ENCODE assay signal across 9 cellular contexts in genomic region chr3:143825513-143825912, GRCh38. TPM values are rescaled to one million over a fixed set of nuclear protein-coding genes. Genes with fewer than 3 reads are reported as not detected.
DNase-seq lines count a peak whose midpoint lies in the region; ATAC-seq, FAIRE-seq and TF ChIP-seq lines count a peak whose summit lies in the region.
"Had no signal": no experiment of that assay in that cellular context is flagged by ENCODE, and none has a peak within 500 bp of the region (broad histone marks: within the 10 kb centered on the region; RNA-seq: fewer than 3 reads in every experiment).

No MANE protein-coding gene starts in this region.

- intact Hi-C loops in activated CD4-positive, alpha-beta T cell treated with anti-CD3 and anti-CD28 coated beads, Interleukin-2, amount 10 ng/mL, durations not matched to agents 24 days and 14 days (cut with micrococcal nuclease): no loop called here
- intact Hi-C loops in pancreas (cut with DNase I): no loop called here

- TF ChIP-seq CTCF in pancreas (IDR thresholded peaks at IDR 0.05) (no peak), WERI-Rb-1 (IDR thresholded peaks at IDR 0.05; ENCODE audit: low read depth, low read length) (no peak)

- H3K27ac ChIP-seq in pancreas: no peak overlapping the region
- H3K27ac ChIP-seq in WERI-Rb-1: no peak overlapping the region

- peak overlapping the region; percentile 22 for H3K4me3 Mint-ChIP-seq in activated CD4-positive, alpha-beta T cell treated with anti-CD3 and anti-CD28 coated beads, Interleukin-2, amount 10 ng/mL, durations not matched to agents 24 days and 14 days
- H3K4me3 Mint-ChIP-seq in T-helper 1 cell treated with Interleukin-12 subunit alpha and Interleukin-12 subunit beta and Interleukin-4 antibody, amounts not matched to agents 30 μg/mL and 1 μg/mL, for 36 hours: peak overlapping the region; percentile 45
- H3K4me3 Mint-ChIP-seq: HFFc6 had no signal

- no peaks in the 10 kb centered on the region for H3K27me3 Mint-ChIP-seq in activated CD4-positive, alpha-beta T cell treated with anti-CD3 and anti-CD28 coated beads, Interleukin-2, amount 10 ng/mL, durations not matched to agents 24 days and 14 days
- H3K27me3 Mint-ChIP-seq in T-helper 1 cell treated with Interleukin-12 subunit alpha and Interleukin-12 subunit beta and Interleukin-4 antibody, amounts not matched to agents 30 μg/mL and 1 μg/mL, for 36 hours (ENCODE audit: low read depth): no peaks in the 10 kb centered on the region

- H3K27ac Mint-ChIP-seq in activated CD4-positive, alpha-beta T cell treated with anti-CD3 and anti-CD28 coated beads, Interleukin-2, amount 10 ng/mL, durations not matched to agents 24 days and 14 days: peak overlapping the region; percentile 26
- peak overlapping the region; percentile 83 for H3K27ac Mint-ChIP-seq in T-helper 1 cell treated with Interleukin-12 subunit alpha and Interleukin-12 subunit beta and Interleukin-4 antibody, amounts not matched to agents 30 μg/mL and 1 μg/mL, for 36 hours
- H3K27ac Mint-ChIP-seq: HFFc6 had no signal

- no peak for FAIRE-seq in pancreas (lab: Jason Lieb, UNC)

- H3K36me3 ChIP-seq in pancreas (no peaks in the 10 kb centered on the region), WERI-Rb-1 (no peaks in the 10 kb centered on the region)

- H3K4me3 ChIP-seq in pancreas (no peak overlapping the region), WERI-Rb-1 (ENCODE audit: low read depth, low read length) (no peak overlapping the region)

- DNase-seq in activated CD4-positive, alpha-beta T cell treated with anti-CD3 and anti-CD28 coated beads, Interleukin-2, amount 10 ng/mL, durations not matched to agents 24 days and 14 days: peak; percentile 77
- no peak for DNase-seq in activated CD4-positive, alpha-beta T cell treated with anti-CD3 and anti-CD28 coated beads, Interleukin-2, amount 50 U/mL, for 1 hour
- DNase-seq in pancreas (no peak), ureter (ENCODE audit: low spot score) (no peak), WERI-Rb-1 (no peak), HuH-7.5 (ENCODE audit: low spot score) (no peak)
- DNase-seq: HFFc6 had no signal

- no peaks in the 10 kb centered on the region for H3K4me1 ChIP-seq in pancreas

- peaks cover 8% of the 10 kb centered on the region for H3K9me3 Mint-ChIP-seq in activated CD4-positive, alpha-beta T cell treated with anti-CD3 and anti-CD28 coated beads, Interleukin-2, amount 10 ng/mL, durations not matched to agents 24 days and 14 days
- peaks cover 13% of the 10 kb centered on the region for H3K9me3 Mint-ChIP-seq in T-helper 1 cell treated with Interleukin-12 subunit alpha and Interleukin-12 subunit beta and Interleukin-4 antibody, amounts not matched to agents 30 μg/mL and 1 μg/mL, for 36 hours

- H3K9me3 ChIP-seq in pancreas: no peaks in the 10 kb centered on the region
- H3K9me3 ChIP-seq in WERI-Rb-1 (ENCODE audit: severe bottlenecking): no peaks in the 10 kb centered on the region

- 20 to 24% methylated on average over 3 of the region's 3 CpGs for WGBS in pancreas, 2 donors

- H3K4me1 Mint-ChIP-seq in activated CD4-positive, alpha-beta T cell treated with anti-CD3 and anti-CD28 coated beads, Interleukin-2, amount 10 ng/mL, durations not matched to agents 24 days and 14 days: peaks cover 37% of the 10 kb centered on the region
- H3K4me1 Mint-ChIP-seq in T-helper 1 cell treated with Interleukin-12 subunit alpha and Interleukin-12 subunit beta and Interleukin-4 antibody, amounts not matched to agents 30 μg/mL and 1 μg/mL, for 36 hours (ENCODE audit: low read depth): peaks cover 46% of the 10 kb centered on the region

- H3K36me3 Mint-ChIP-seq in activated CD4-positive, alpha-beta T cell treated with anti-CD3 and anti-CD28 coated beads, Interleukin-2, amount 10 ng/mL, durations not matched to agents 24 days and 14 days (ENCODE audit: low read depth): peaks cover 7% of the 10 kb centered on the region
- peaks cover 36% of the 10 kb centered on the region for H3K36me3 Mint-ChIP-seq in T-helper 1 cell treated with Interleukin-12 subunit alpha and Interleukin-12 subunit beta and Interleukin-4 antibody, amounts not matched to agents 30 μg/mL and 1 μg/mL, for 36 hours (ENCODE audit: low read depth)

- ATAC-seq in HG02678 (IDR thresholded peaks at IDR 0.05; ENCODE audit: unreplicated experiment) (peak; percentile 81), pancreas (peak in 3 of 4 donors; percentile 35 to 66 (median 59))

- H3K27me3 ChIP-seq in pancreas (no peaks in the 10 kb centered on the region), WERI-Rb-1 (ENCODE audit: insufficient read depth, low read depth, severe bottlenecking) (no peaks in the 10 kb centered on the region)

RNA-seq across cellular contexts. Expression of gene SLC9A9, which starts 22.8 kb away (rescaled TPM):
- total RNA-seq in activated CD4-positive, alpha-beta T cell treated with anti-CD3 and anti-CD28 coated beads, Interleukin-2, amount 10 ng/mL, durations not matched to agents 24 days and 14 days: 1.1 and 1.3 TPM in 2 replicates
- 1 to 10 TPM in 3 of 6 donors, under 1 TPM in 3; 0.28 to 5.9 (median 1.9) TPM for total RNA-seq in pancreas
- under 1 TPM; 0.57 to 0.68 TPM for polyA plus RNA-seq in pancreas
- 15.0 TPM for total RNA-seq in ureter
